26 cellular contexts compared by ENCODE assay signal in the genomic region with DNA sequence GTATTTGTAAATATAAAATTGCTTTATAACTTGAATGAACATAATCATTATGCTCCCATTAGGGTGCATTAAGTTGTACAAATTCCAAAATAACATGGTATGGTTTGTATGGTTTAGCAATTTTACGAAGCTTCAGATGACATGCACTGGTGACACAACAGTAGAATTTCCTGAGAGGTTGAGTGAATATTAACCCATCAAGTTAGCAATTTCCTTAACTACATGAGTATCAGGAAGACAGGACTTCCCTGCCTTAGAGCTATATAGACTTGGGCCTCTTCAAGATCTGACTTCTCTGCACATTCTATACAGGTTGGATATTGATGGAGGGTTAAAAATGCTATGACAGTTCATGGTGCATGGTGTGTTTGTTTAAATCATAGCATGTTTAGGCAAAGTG.
"Had no signal": no experiment of that assay in that cellular context is flagged by ENCODE, and none has a peak within 500 bp of the region (broad histone marks: within the 10 kb centered on the region; RNA-seq: fewer than 3 reads in every experiment).

No MANE protein-coding gene starts in this region.

- DNase-seq: activated CD4-positive, alpha-beta memory T cell treated with anti-CD3 and anti-CD28 coated beads for 36 hours; activated CD4-positive, alpha-beta T cell treated with anti-CD3 and anti-CD28 coated beads, Interleukin-2, amount 10 ng/mL, durations not matched to agents 7 days and 5 days; activated CD4-positive, CD25-positive, alpha-beta regulatory T cell; activated CD8-positive, alpha-beta memory T cell treated with anti-CD3 and anti-CD28 coated beads for 24 hours; activated effector memory CD4-positive, alpha-beta T cell treated with anti-CD3 and anti-CD28 coated beads, Interleukin-2, amount 50 U/mL, for 16 hours; activated naive CD4-positive, alpha-beta T cell treated with Interleukin-2 at 50 U/mL for 16 hours; activated naive CD8-positive, alpha-beta T cell treated with anti-CD3 and anti-CD28 coated beads, Interleukin-2, amount 50 U/mL, for 24 hours; activated T-cell treated with anti-CD3 and anti-CD28 coated beads, Interleukin-2, amount 50 U/mL, for 4 hours; amniotic stem cell; body of pancreas; Karpas-422; MM.1S; NCI-H1105; NCI-H1436; NCI-H1694 treated with DMSO at 0.1 percent for 48 hours; NCI-H2029 treated with DMSO at 0.1 percent for 48 hours; NCI-H510A treated with DMSO at 0.1 percent for 48 hours; NCI-H69; NK-92 treated with Interleukin-12 subunit alpha and Interleukin-12 subunit beta, amount 100 ng/mL, for 24 hours; OCI-M1; Right ventricle myocardium superior; SJCRH30; SK-N-SH; T-helper 1 cell had no signal

- ATAC-seq: activated naive CD4-positive, alpha-beta T cell treated with anti-CD3 and anti-CD28 coated beads, Interleukin-2, amount 50 U/mL, for 72 hours; activated naive CD8-positive, alpha-beta T cell treated with anti-CD3 and anti-CD28 coated beads, Interleukin-2, amount 50 U/mL, for 24 hours; activated T-cell treated with anti-CD3 and anti-CD28 coated beads, Interleukin-2, amount 50 U/mL, for 4 hours; body of pancreas; Panc1 had no signal
